ENCODE assay signal across 29 cellular contexts in genomic region chr3:10970306-10970979, GRCh38. TPM values are rescaled to one million over a fixed set of nuclear protein-coding genes. Genes with fewer than 3 reads are reported as not detected.
"Had no signal": no experiment of that assay in that cellular context is flagged by ENCODE, and none has a peak within 500 bp of the region (broad histone marks: within the 10 kb centered on the region; RNA-seq: fewer than 3 reads in every experiment).

No MANE protein-coding gene starts in this region.

- H3K9ac ChIP-seq: neural progenitor cell, parathyroid adenoma had no signal

- H3K4me1 ChIP-seq: left ventricle myocardium inferior, neural progenitor cell, parathyroid adenoma, right atrium auricular region, right lobe of liver, stomach, thyroid gland, transverse colon, upper lobe of left lung had no signal

- H3K36me3 ChIP-seq: left ventricle myocardium inferior, neural progenitor cell, neutrophil, right atrium auricular region, right lobe of liver, stomach, thyroid gland, transverse colon, upper lobe of left lung had no signal

- H3K9me3 ChIP-seq: left ventricle myocardium inferior, neutrophil, psoas muscle, right atrium auricular region, right lobe of liver, stomach, testis, thyroid gland, transverse colon, upper lobe of left lung had no signal

- H3K27ac ChIP-seq: left ventricle myocardium inferior, neural progenitor cell, neutrophil, parathyroid adenoma, psoas muscle, right atrium auricular region, right lobe of liver, stomach, testis, thyroid gland, transverse colon, upper lobe of left lung had no signal

- H3K27me3 ChIP-seq: neural progenitor cell, right atrium auricular region, right lobe of liver, testis, upper lobe of left lung had no signal

- DNase-seq: left ventricle myocardium inferior; mesendoderm; naive B cell; natural killer cell; nephron progenitor cell; occipital lobe; psoas muscle; stimulated activated CD4-positive, alpha-beta T cell treated with anti-CD3 and anti-CD28 coated beads, Interleukin-12 subunit alpha, Interleukin-12 subunit beta, amount 100 ng/mL, for 4 hours; stimulated activated CD4-positive, alpha-beta T cell treated with anti-CD3 and anti-CD28 coated beads, Interleukin-15, amount 100 ng/mL, for 24 hours; stimulated activated CD4-positive, alpha-beta T cell treated with anti-CD3 and anti-CD28 coated beads, Interleukin-2, amount 100 ng/mL, for 24 hours; stimulated activated CD4-positive, alpha-beta T cell treated with anti-CD3 and anti-CD28 coated beads, Interleukin-4, amount 100 ng/mL, for 1 hour; stimulated activated naive B cell treated with anti-CD40 and anti-IgM and Interleukin-4, amounts not matched to agents 10 μg/mL and 1 μg/mL and 100 μg/mL, for 72 hours; stimulated activated naive CD8-positive, alpha-beta T cell treated with anti-CD3 and anti-CD28 coated beads, Interleukin-15, Interleukin-2, amounts not matched to agents 100 U/mL and 50 U/mL, for 24 hours; stomach; testis; thyroid gland; transverse colon; upper lobe of left lung had no signal

- H3K4me3 ChIP-seq: left ventricle myocardium inferior, lung, neural progenitor cell, psoas muscle, right atrium auricular region, right lobe of liver, smooth muscle cell, stomach, testis, thyroid gland, transverse colon, upper lobe of left lung had no signal

- FAIRE-seq: keratinocyte, urothelium cell line had no signal

RNA-seq across cellular contexts. Expression of gene SLC6A1, which starts 22.1 kb away (rescaled TPM):
- total RNA-seq: mesothelial cell of epicardium, natural killer cell, renal cortical epithelial cell had no signal
- polyA plus RNA-seq: keratinocyte had no signal
